Comparison of ENCODE assay signal across 8 cellular contexts in the genomic region with DNA sequence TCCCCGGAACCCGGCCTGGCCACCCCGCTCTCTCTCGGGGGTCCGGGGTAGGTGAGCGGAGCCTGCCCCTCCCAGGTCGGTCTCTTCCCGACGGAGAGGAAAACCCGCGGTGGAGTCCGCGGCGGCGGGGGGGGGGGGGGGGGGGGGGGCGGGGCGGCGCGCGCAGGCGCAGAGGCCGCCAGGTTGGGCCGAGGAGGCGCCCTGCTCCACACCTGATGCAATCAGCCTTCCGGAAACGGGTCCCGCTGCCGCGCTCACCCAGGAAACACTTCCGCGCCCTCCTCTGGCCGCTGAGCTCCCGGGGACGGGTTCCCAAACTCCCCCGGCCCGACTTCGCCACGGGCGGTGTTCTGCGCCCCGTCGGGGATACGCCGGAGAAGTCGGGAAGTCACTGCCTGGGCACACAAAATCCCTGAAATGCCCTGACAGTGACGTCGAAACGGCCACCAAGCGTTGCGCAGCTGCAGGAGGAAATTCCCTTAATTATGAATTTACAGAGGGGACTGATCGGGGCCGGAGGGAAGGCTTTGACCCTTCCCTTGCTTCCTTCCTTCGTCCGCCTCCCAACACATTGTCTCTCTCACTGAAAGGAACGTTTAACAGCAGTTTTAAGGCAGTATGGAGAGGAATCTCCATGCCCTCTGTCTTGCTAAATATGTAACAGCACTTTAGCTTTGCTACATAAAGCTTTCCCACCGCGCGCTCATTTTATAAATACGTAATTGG. TPM values are rescaled to one million over a fixed set of nuclear protein-coding genes. Genes with fewer than 3 reads are reported as not detected.
DNase-seq lines count a peak whose midpoint lies in the region; ATAC-seq, FAIRE-seq and TF ChIP-seq lines count a peak whose summit lies in the region.

No MANE protein-coding gene starts in this region.

- peak; percentile 78 for DNase-seq in HCT116 (ENCODE audit: low read depth, low spot score)
- peak; percentile 86 for DNase-seq in NB4 (ENCODE audit: low read depth)
- DNase-seq in SW 1271 (lab: John Stamatoyannopoulos, UW) = peak; percentile 72 to 84
- DNase-seq in breast epithelium (ENCODE audit: low spot score in 2 of 2) = peak; percentile 57 to 67
- peak; percentile 93 for DNase-seq in kidney
- peak; percentile 83 for DNase-seq in stimulated activated CD4-positive, alpha-beta T cell treated with anti-CD3 and anti-CD28 coated beads, Interleukin-15, amount 100 ng/mL, for 24 hours
- no peak for DNase-seq in pons (ENCODE audit: low spot score)

- H3K4me1 ChIP-seq in HCT116 (ENCODE audit: control insufficient read depth in 1 of 2, insufficient read depth in 2 of 2, low read length in 2 of 2) = peaks cover 26 to 44% of the 10 kb centered on the region in 2 experiments
- no peaks in the 10 kb centered on the region for H3K4me1 ChIP-seq in breast epithelium
- H3K4me1 ChIP-seq in kidney (ENCODE audit: control insufficient read depth in 1 of 2, insufficient read depth in 1 of 2, low read depth in 1 of 2, low read length in 2 of 2) = peaks cover 7 to 12% of the 10 kb centered on the region in 2 donors

- H3K9ac ChIP-seq in HCT116 (ENCODE audit: low read length) = peak overlapping the region; percentile 76
- peak overlapping the region; percentile 61 to 96 for H3K9ac ChIP-seq in kidney (ENCODE audit: low read length in 2 of 2)

- CTCF ChIA-PET in HCT116 (lab: Charles Lee) = interaction anchor here (0.6 to 2.0 kb wide), 10 partner anchors 42 to 866 kb away, joined by 3 to 11 read pairs (median 4); no protein-coding TSS in a partner anchor

- no peaks in the 10 kb centered on the region for H3K9me3 ChIP-seq in HCT116 (ENCODE audit: control insufficient read depth in 1 of 2, insufficient read depth in 1 of 2, low read depth in 1 of 2, low read length in 2 of 2)
- no peaks in the 10 kb centered on the region for H3K9me3 ChIP-seq in breast epithelium
- H3K9me3 ChIP-seq in kidney (ENCODE audit: control insufficient read depth in 1 of 2, low read length in 2 of 2) = no peaks in the 10 kb centered on the region

- intact Hi-C loops in HCT116 (cut with micrococcal nuclease) = loop anchor here (10.0 kb wide), 1 partner anchor 482 kb away; no protein-coding TSS in a partner anchor
- intact Hi-C loops in breast epithelium (cut with DNase I; ENCODE audit: low total_unique reads) = no loop called here
- intact Hi-C loops in kidney (cut with DNase I) = loop anchor here (10.0 kb wide), 1 partner anchor 282 kb away; no protein-coding TSS in a partner anchor

- peak overlapping the region; percentile 72 for H2AFZ ChIP-seq in HCT116 (ENCODE audit: low read depth, low read length, poor library complexity, severe bottlenecking)

- TF ChIP-seq POLR2A in GM10847 (IDR thresholded peaks at IDR 0.05; ENCODE audit: extremely low read depth, insufficient read length) (peak; percentile 50), HCT116 (IDR thresholded peaks at IDR 0.05; ENCODE audit: borderline replicate concordance, extremely low read depth, insufficient read depth, insufficient read length) (peak; percentile 77), NB4 (IDR thresholded peaks at IDR 0.05; ENCODE audit: extremely low read depth, insufficient read length) (no peak), breast epithelium (IDR thresholded peaks at IDR 0.05) (peak; percentile 35)

- no peak for FAIRE-seq in kidney (lab: Jason Lieb, UNC)

- H3K36me3 ChIP-seq in HCT116 (ENCODE audit: control insufficient read depth in 1 of 2, insufficient read depth in 2 of 2, low read length in 2 of 2) (no peaks in the 10 kb centered on the region), breast epithelium (no peaks in the 10 kb centered on the region), kidney (ENCODE audit: control insufficient read depth in 1 of 2, insufficient read depth in 2 of 2, low read length in 2 of 2) (no peaks in the 10 kb centered on the region)

- peaks cover 26% of the 10 kb centered on the region for H3K79me2 ChIP-seq in HCT116 (ENCODE audit: insufficient read depth, low read length)

- H3K27ac ChIP-seq in HCT116 (ENCODE audit: low read depth, low read length) (peak overlapping the region; percentile 80), breast epithelium (peak overlapping the region; percentile 93 to 94), kidney (ENCODE audit: low read depth in 2 of 2, low read length in 2 of 2) (peak overlapping the region; percentile 95 to 96)

- no peak for TF ChIP-seq RAD21 in HCT116 (IDR thresholded peaks at IDR 0.05; ENCODE audit: low read depth)

- H3K4me2 ChIP-seq in HCT116 (ENCODE audit: low read length) = peak overlapping the region; percentile 87

- TSS peak; percentile 99 for BruUV-seq in HCT116 (replicated peaks; lab: Mats Ljungman, UMichigan)

- peak in 1 of 3 experiments; percentile 27; a peak in 2 of 6 replicates for TF ChIP-seq CTCF in HCT116 (IDR thresholded peaks at IDR 0.05 in 2 of 3, conservative IDR thresholded peaks at IDR 0.05 in 1 of 3; ENCODE audit: borderline replicate concordance in 1 of 3, insufficient read depth in 1 of 3, low read depth in 2 of 3, low read length in 2 of 3)
- TF ChIP-seq CTCF in NB4 (IDR thresholded peaks at IDR 0.05; ENCODE audit: low read depth, low read length) = peak; percentile 12
- TF ChIP-seq CTCF in breast epithelium (IDR thresholded peaks at IDR 0.05) = peak; percentile 32 to 52 (median 49)
- peak; percentile 22 for TF ChIP-seq CTCF in kidney (IDR thresholded peaks at IDR 0.05; ENCODE audit: borderline replicate concordance, extremely low read depth, insufficient read depth)

- peak; percentile 64 for ATAC-seq in HCT116

- H3K27me3 ChIP-seq in HCT116 (ENCODE audit: insufficient read depth, low read length) (no peaks in the 10 kb centered on the region), breast epithelium (no peaks in the 10 kb centered on the region)

- RAD21 ChIA-PET in HCT116 (lab: Charles Lee; ENCODE audit: low non-redundant PET in 1 of 2, low total read pairs in 2 of 2, uncharacterized antibody in 2 of 2, unreplicated experiment in 2 of 2) = interaction anchor here (0.6 to 0.7 kb wide), 6 partner anchors 12 to 275 kb away, joined by 3 to 8 read pairs (median 4); no protein-coding TSS in a partner anchor

- no peaks in the 10 kb centered on the region for H3K9me2 ChIP-seq in HCT116 (ENCODE audit: insufficient read depth)

- POLR2A ChIA-PET in HCT116 (lab: Charles Lee) = interaction anchor here (0.7 to 1.9 kb wide), 5 partner anchors 12 to 310 kb away, joined by 3 to 6 read pairs (median 4); no protein-coding TSS in a partner anchor

- H4K20me1 ChIP-seq in HCT116 (ENCODE audit: insufficient read depth) = no peaks in the 10 kb centered on the region

- peak overlapping the region; percentile 69 to 80 for H3K4me3 ChIP-seq in HCT116 (replicated peaks in 1 of 2; ENCODE audit: low read depth in 1 of 2, low read length in 2 of 2)
- peak overlapping the region; percentile 68 for H3K4me3 ChIP-seq in NB4 (ENCODE audit: low read depth, low read length)
- peak overlapping the region; percentile 55 to 82 (median 61) for H3K4me3 ChIP-seq in breast epithelium
- peak overlapping the region; percentile 87 to 89 for H3K4me3 ChIP-seq in kidney (ENCODE audit: low read length in 2 of 2)

TF ChIP-seq in HCT116, 20 proteins besides CTCF, POLR2A, EP300 and RAD21 (continues in another document):
- TF ChIP-seq SIN3A (IDR thresholded peaks at IDR 0.05; ENCODE audit: low read depth) = no peak
- TF ChIP-seq SRF (IDR thresholded peaks at IDR 0.05; ENCODE audit: low read depth) = no peak
- no peak for TF ChIP-seq EZH2phosphoT487 (IDR thresholded peaks at IDR 0.05; ENCODE audit: borderline replicate concordance)
- TF ChIP-seq TCF7L2 (IDR thresholded peaks at IDR 0.05; ENCODE audit: borderline replicate concordance, extremely low read depth, insufficient read depth, insufficient read length) = peak; percentile 43
- TF ChIP-seq CEBPB (IDR thresholded peaks at IDR 0.05; ENCODE audit: low read depth) = no peak
- TF ChIP-seq EZH2 (IDR thresholded peaks at IDR 0.05) = no peak
- TF ChIP-seq, protein P1, sequence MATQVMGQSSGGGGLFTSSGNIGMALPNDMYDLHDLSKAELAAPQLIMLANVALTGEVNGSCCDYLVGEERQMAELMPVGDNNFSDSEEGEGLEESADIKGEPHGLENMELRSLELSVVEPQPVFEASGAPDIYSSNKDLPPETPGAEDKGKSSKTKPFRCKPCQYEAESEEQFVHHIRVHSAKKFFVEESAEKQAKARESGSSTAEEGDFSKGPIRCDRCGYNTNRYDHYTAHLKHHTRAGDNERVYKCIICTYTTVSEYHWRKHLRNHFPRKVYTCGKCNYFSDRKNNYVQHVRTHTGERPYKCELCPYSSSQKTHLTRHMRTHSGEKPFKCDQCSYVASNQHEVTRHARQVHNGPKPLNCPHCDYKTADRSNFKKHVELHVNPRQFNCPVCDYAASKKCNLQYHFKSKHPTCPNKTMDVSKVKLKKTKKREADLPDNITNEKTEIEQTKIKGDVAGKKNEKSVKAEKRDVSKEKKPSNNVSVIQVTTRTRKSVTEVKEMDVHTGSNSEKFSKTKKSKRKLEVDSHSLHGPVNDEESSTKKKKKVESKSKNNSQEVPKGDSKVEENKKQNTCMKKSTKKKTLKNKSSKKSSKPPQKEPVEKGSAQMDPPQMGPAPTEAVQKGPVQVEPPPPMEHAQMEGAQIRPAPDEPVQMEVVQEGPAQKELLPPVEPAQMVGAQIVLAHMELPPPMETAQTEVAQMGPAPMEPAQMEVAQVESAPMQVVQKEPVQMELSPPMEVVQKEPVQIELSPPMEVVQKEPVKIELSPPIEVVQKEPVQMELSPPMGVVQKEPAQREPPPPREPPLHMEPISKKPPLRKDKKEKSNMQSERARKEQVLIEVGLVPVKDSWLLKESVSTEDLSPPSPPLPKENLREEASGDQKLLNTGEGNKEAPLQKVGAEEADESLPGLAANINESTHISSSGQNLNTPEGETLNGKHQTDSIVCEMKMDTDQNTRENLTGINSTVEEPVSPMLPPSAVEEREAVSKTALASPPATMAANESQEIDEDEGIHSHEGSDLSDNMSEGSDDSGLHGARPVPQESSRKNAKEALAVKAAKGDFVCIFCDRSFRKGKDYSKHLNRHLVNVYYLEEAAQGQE (IDR thresholded peaks at IDR 0.05; ENCODE audit: low read depth) = no peak
- TF ChIP-seq EGR1 (IDR thresholded peaks at IDR 0.05; ENCODE audit: low read depth) = no peak
- TF ChIP-seq YY1 (IDR thresholded peaks at IDR 0.05; ENCODE audit: extremely low read depth, insufficient replicate concordance, low read depth, low read length) = peak; percentile 13
- no peak for TF ChIP-seq MAX (IDR thresholded peaks at IDR 0.05)

RNA-seq across cellular contexts. Expression of gene APBB2, which starts 2.1 kb away (rescaled TPM):
- total RNA-seq in HCT116 (2021; ENCODE audit: unreplicated experiment) (72.5 TPM), breast epithelium (100 to 1,000 TPM in 2 of 3 donors, 10 to 100 TPM in 1; 87.4 to 192 (median 153) TPM), kidney (65.6 TPM)
- 33.6 and 40.7 TPM in 2 replicates for polyA plus RNA-seq in HCT116 (2012)
- 13.4 TPM for polyA plus RNA-seq in kidney (ENCODE audit: insufficient read depth, low read depth, low replicate concordance)

RNA-seq across cellular contexts. Expression of gene UCHL1, which starts 40.3 kb away (rescaled TPM):
- total RNA-seq in HCT116 (2021; ENCODE audit: unreplicated experiment) (0.54 TPM), breast epithelium (100 to 1,000 TPM in 1 of 3 donors, 10 to 100 TPM in 2; 21.3 to 143 (median 33.1) TPM), kidney (35.8 TPM)
- not detected in 2 replicates for polyA plus RNA-seq in HCT116 (2012)
- 353 TPM for polyA plus RNA-seq in kidney (ENCODE audit: insufficient read depth, low read depth, low replicate concordance)

Comparison
In these comparisons a context has a peak if more than half of its experiments do, and no peak if none do; other contexts are left out.
1. RNA of gene UCHL1, which starts 40.3 kb away (total RNA-seq): 35.8 TPM in kidney (single experiment) and 21.3 to 143 TPM in breast epithelium; 0.54 TPM in HCT116 (single experiment); every median in the first group is over 10 times any median in the second.
2. Peak in every context shown above with its lines, with median percentiles within 50 percentile points of each other: H3K27ac ChIP-seq and H3K4me3 ChIP-seq.